Comparison of ENCODE assay signal across 18 cellular contexts in genomic region chr2:105669384-105669891, GRCh38.
A peak's percentile ranks its signal among the peaks of the same experiment; 100 is the strongest.
DNase-seq lines count a peak whose midpoint lies in the region; ATAC-seq and TF ChIP-seq lines count a peak whose summit lies in the region.
"Had no signal": no experiment of that assay in that cellular context is flagged by ENCODE, and none has a peak within 500 bp of the region (broad histone marks: within the 10 kb centered on the region; RNA-seq: fewer than 3 reads in every experiment).

No MANE protein-coding gene starts in this region.

- 89% methylated on average over 4 of the region's 4 CpGs for WGBS in esophagus muscularis mucosa

- H3K27ac Mint-ChIP-seq in activated CD4-positive, alpha-beta T cell treated with anti-CD3 and anti-CD28 coated beads, Interleukin-2, amount 10 ng/mL, durations not matched to agents 24 days and 14 days = no peak overlapping the region
- H3K27ac Mint-ChIP-seq in progenitor cell of endocrine pancreas = no peak overlapping the region
- H3K27ac Mint-ChIP-seq: B cell; CD4-positive, alpha-beta T cell; CD8-positive, alpha-beta T cell had no signal

- H3K36me3 Mint-ChIP-seq in activated CD4-positive, alpha-beta T cell treated with anti-CD3 and anti-CD28 coated beads, Interleukin-2, amount 10 ng/mL, durations not matched to agents 24 days and 14 days (ENCODE audit: low read depth) = peaks cover 4% of the 10 kb centered on the region
- H3K36me3 Mint-ChIP-seq in progenitor cell of endocrine pancreas (ENCODE audit: insufficient read depth) = no peaks in the 10 kb centered on the region

- no peak for ATAC-seq in mucosa of descending colon
- ATAC-seq: A549; CD8-positive, alpha-beta T cell had no signal

- peaks cover 0 to 15% (median 5%) of the 10 kb centered on the region in 4 donors for H3K4me1 ChIP-seq in esophagus muscularis mucosa
- H3K4me1 ChIP-seq in mucosa of descending colon (ENCODE audit: low read depth) = no peaks in the 10 kb centered on the region
- H3K4me1 ChIP-seq: A549, Caco-2 had no signal

- no peak overlapping the region for H3K4me3 Mint-ChIP-seq in activated CD4-positive, alpha-beta T cell treated with anti-CD3 and anti-CD28 coated beads, Interleukin-2, amount 10 ng/mL, durations not matched to agents 24 days and 14 days
- H3K4me3 Mint-ChIP-seq in progenitor cell of endocrine pancreas (ENCODE audit: low read depth) = no peak overlapping the region
- H3K4me3 Mint-ChIP-seq: B cell; CD4-positive, alpha-beta T cell; CD8-positive, alpha-beta T cell had no signal

- intact Hi-C loops in activated CD4-positive, alpha-beta T cell treated with anti-CD3 and anti-CD28 coated beads, Interleukin-2, amount 10 ng/mL, durations not matched to agents 24 days and 14 days (cut with micrococcal nuclease) = no loop called here
- intact Hi-C loops in esophagus muscularis mucosa (cut with DNase I) (no loop called here), posterior vena cava (cut with DNase I) (no loop called here), mucosa of descending colon (cut with DNase I, micrococcal nuclease) (no loop called here)

- no peak for TF ChIP-seq CTCF in esophagus muscularis mucosa (IDR thresholded peaks at IDR 0.05)
- TF ChIP-seq CTCF in mucosa of descending colon (IDR thresholded peaks at IDR 0.05) = no peak
- TF ChIP-seq CTCF in progenitor cell of endocrine pancreas (IDR thresholded peaks at IDR 0.05; ENCODE audit: unreplicated experiment) = no peak

- DNase-seq in activated CD4-positive, alpha-beta T cell treated with anti-CD3 and anti-CD28 coated beads, Interleukin-2, amount 10 ng/mL, durations not matched to agents 24 days and 14 days = peak; percentile 28
- DNase-seq in activated CD4-positive, alpha-beta T cell treated with anti-CD3 and anti-CD28 coated beads, Interleukin-2, amount 50 U/mL, for 4 hours = no peak
- DNase-seq in esophagus muscularis mucosa (ENCODE audit: extremely low spot score) = peak; percentile 39
- DNase-seq in posterior vena cava (ENCODE audit: low spot score) = peak; percentile 55
- no peak for DNase-seq in mucosa of descending colon
- DNase-seq in progenitor cell of endocrine pancreas (ENCODE audit: low spot score, unreplicated experiment) = no peak
- DNase-seq: AML-193; Caco-2; Calu3; CD4-positive, alpha-beta T cell; CD8-positive, alpha-beta T cell; DMS79 treated with DMSO at 0.1 percent for 48 hours; GF-D8 had no signal

- H3K4me3 ChIP-seq in esophagus muscularis mucosa (no peak overlapping the region), mucosa of descending colon (no peak overlapping the region)
- H3K4me3 ChIP-seq: A549; BLaER1 treated with 17β-estradiol and CSF1 and Interleukin-3, amounts not matched to agents 10 nM and 100 nM had no signal

- H3K36me3 ChIP-seq in esophagus muscularis mucosa (no peaks in the 10 kb centered on the region), mucosa of descending colon (ENCODE audit: low read depth) (no peaks in the 10 kb centered on the region)

- H3K27me3 Mint-ChIP-seq in activated CD4-positive, alpha-beta T cell treated with anti-CD3 and anti-CD28 coated beads, Interleukin-2, amount 10 ng/mL, durations not matched to agents 24 days and 14 days = peaks cover 2% of the 10 kb centered on the region
- H3K27me3 Mint-ChIP-seq in progenitor cell of endocrine pancreas = no peaks in the 10 kb centered on the region
- H3K27me3 Mint-ChIP-seq: CD4-positive, alpha-beta T cell had no signal

- TF ChIP-seq POLR2A in esophagus muscularis mucosa (IDR thresholded peaks at IDR 0.05; ENCODE audit: low read depth) = no peak

- peaks cover 2% of the 10 kb centered on the region for H3K4me1 Mint-ChIP-seq in activated CD4-positive, alpha-beta T cell treated with anti-CD3 and anti-CD28 coated beads, Interleukin-2, amount 10 ng/mL, durations not matched to agents 24 days and 14 days
- no peaks in the 10 kb centered on the region for H3K4me1 Mint-ChIP-seq in progenitor cell of endocrine pancreas (ENCODE audit: low read depth)
- H3K4me1 Mint-ChIP-seq: B cell had no signal

- TF ChIP-seq EP300 in esophagus muscularis mucosa (IDR thresholded peaks at IDR 0.05) = no peak

- peaks cover 21% of the 10 kb centered on the region for H3K9me3 Mint-ChIP-seq in activated CD4-positive, alpha-beta T cell treated with anti-CD3 and anti-CD28 coated beads, Interleukin-2, amount 10 ng/mL, durations not matched to agents 24 days and 14 days
- peaks cover 20% of the 10 kb centered on the region for H3K9me3 Mint-ChIP-seq in progenitor cell of endocrine pancreas (ENCODE audit: low read depth)

- H3K27me3 ChIP-seq in esophagus muscularis mucosa = no peaks in the 10 kb centered on the region
- H3K27me3 ChIP-seq: BLaER1 treated with 17β-estradiol and CSF1 and Interleukin-3, amounts not matched to agents 10 nM and 100 nM had no signal

- H3K9me3 ChIP-seq in esophagus muscularis mucosa (peaks cover 0 to 24% (median 13%) of the 10 kb centered on the region in 4 donors), mucosa of descending colon (peaks cover 11% of the 10 kb centered on the region)

- no peak overlapping the region for H3K27ac ChIP-seq in esophagus muscularis mucosa (replicated peaks in 1 of 4)
- H3K27ac ChIP-seq: 22Rv1; A549; BLaER1 treated with 17β-estradiol and CSF1 and Interleukin-3, amounts not matched to agents 10 nM and 100 nM; C4-2B had no signal

Comparison
In these comparisons a context has a peak if more than half of its experiments do, and no peak if none do; other contexts are left out.
1. DNase-seq: peak in activated CD4-positive, alpha-beta T cell treated with anti-CD3 and anti-CD28 coated beads, Interleukin-2, amount 10 ng/mL, durations not matched to agents 24 days and 14 days (single experiment), esophagus muscularis mucosa (single experiment) and posterior vena cava (single experiment); none in activated CD4-positive, alpha-beta T cell treated with anti-CD3 and anti-CD28 coated beads, Interleukin-2, amount 50 U/mL, for 4 hours (0 of 2), mucosa of descending colon (0 of 3) and progenitor cell of endocrine pancreas (single experiment).